In the genomic region with DNA sequence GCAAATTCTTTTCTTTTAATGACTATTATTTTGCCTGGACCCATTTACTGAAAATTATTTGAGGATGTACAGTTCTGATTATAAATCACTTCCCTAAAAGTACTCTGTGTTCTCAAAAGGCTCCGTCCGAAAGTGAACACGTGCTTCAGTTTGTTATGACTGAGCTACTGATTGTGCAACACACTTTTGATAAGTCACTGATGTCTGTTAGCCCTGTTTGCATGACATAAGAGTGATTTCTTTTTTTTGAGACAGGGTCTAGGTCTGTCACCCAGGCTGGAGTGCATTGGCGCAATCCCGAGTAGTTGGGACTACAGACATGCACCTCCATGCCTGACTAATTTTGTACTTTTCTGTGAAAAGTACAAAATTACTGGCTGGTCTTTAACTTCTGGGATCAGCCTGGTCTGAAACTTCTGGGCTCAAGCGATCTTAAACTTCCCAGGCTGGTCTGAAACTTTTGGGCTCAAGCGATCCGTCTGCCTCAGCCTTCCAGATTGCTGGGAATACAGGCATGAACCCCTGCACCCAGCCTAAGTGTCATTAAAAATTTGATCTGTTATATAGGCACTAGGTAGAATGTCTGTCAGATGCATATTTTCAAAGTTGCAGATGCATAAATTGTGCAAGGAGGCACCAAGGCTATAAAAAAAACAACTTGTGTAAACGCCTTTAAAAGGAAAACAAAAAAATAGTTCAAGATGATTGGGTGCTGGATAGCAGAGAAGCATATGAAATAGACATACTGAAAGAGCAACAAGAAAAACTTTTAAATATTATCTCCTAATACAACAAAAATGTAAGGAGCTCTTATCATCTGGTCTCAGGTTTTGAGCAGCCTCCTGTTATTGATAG, we compare ENCODE assay signal across 10 cellular contexts.
DNase-seq lines count a peak whose midpoint lies in the region; ATAC-seq and TF ChIP-seq lines count a peak whose summit lies in the region.
"Had no signal": no experiment of that assay in that cellular context is flagged by ENCODE, and none has a peak within 500 bp of the region (broad histone marks: within the 10 kb centered on the region; RNA-seq: fewer than 3 reads in every experiment).

No MANE protein-coding gene starts in this region.

- peak; percentile 28 for DNase-seq in GM12865 (ENCODE audit: low read depth)
- DNase-seq in RWPE1 (ENCODE audit: low spot score), result peak; percentile 34
- peak; percentile 28 for DNase-seq in left cardiac atrium
- no peak for DNase-seq in sciatic nerve (ENCODE audit: low spot score)
- no peak for DNase-seq in HuH-7 (ENCODE audit: low spot score)
- no peak for DNase-seq in dorsolateral prefrontal cortex
- DNase-seq in retina, result no peak
- DNase-seq: activated CD4-positive, CD25-positive, alpha-beta regulatory T cell; NCI-H774 had no signal

- H3K4me3 ChIP-seq in GM12865 (ENCODE audit: low read depth, low read length) (no peak overlapping the region), dorsolateral prefrontal cortex (no peak overlapping the region)

- ATAC-seq in left cardiac atrium, result peak; percentile 82 to 88
- ATAC-seq in sciatic nerve, result peak; percentile 96
- ATAC-seq in HG03460 (IDR thresholded peaks at IDR 0.05; ENCODE audit: unreplicated experiment), result no peak

- POLR2A ChIA-PET in RWPE1 (lab: Yijun Ruan, JAX; ENCODE audit: low non-redundant PET), result no interaction called here

- CTCF ChIA-PET in RWPE1 (lab: Yijun Ruan, JAX), result interaction anchor here (0.6 kb wide), 1 partner anchor 59 kb away, joined by 3 read pairs; no protein-coding TSS in a partner anchor

- no peak for TF ChIP-seq CTCF in GM12865 (IDR thresholded peaks at IDR 0.05; ENCODE audit: insufficient read depth, low read depth, low read length, missing control alignments)
- no peak for TF ChIP-seq CTCF in RWPE1 (conservative IDR thresholded peaks at IDR 0.05; ENCODE audit: low read depth)
- no peak for TF ChIP-seq CTCF in dorsolateral prefrontal cortex (IDR thresholded peaks at IDR 0.05 in 54 of 56, conservative IDR thresholded peaks at IDR 0.05 in 2 of 56; ENCODE audit: low read depth in 1 of 56, partially characterized antibody in 56 of 56)

- H3K27me3 ChIP-seq in dorsolateral prefrontal cortex, result no peaks in the 10 kb centered on the region

- peak overlapping the region; percentile 62 for H3K27ac ChIP-seq in RWPE1
- peak overlapping the region in 19 of 59 donors; percentile 5 to 57 (median 30) for H3K27ac ChIP-seq in dorsolateral prefrontal cortex

- intact Hi-C loops in left cardiac atrium (cut with DNase I), result no loop called here
- intact Hi-C loops in sciatic nerve (cut with DNase I), result no loop called here
- intact Hi-C loops in dorsolateral prefrontal cortex (cut with DNase I), result no loop called here

Comparison
In these comparisons a context has a peak if more than half of its experiments do, and no peak if none do; other contexts are left out.
1. DNase-seq: peak in GM12865 (single experiment), RWPE1 (single experiment) and left cardiac atrium (single experiment); none in sciatic nerve (single experiment), HuH-7 (single experiment), dorsolateral prefrontal cortex (0 of 10) and retina (single experiment).